Comparison of ENCODE assay signal across 1 cellular context in genomic region chr2:120445431-120446143, GRCh38.
TF ChIP-seq lines count a peak whose summit lies in the region.

No MANE protein-coding gene starts in this region.

TF ChIP-seq in HepG2, 621 proteins besides CTCF, POLR2A, EP300 and RAD21 (continued from another document):
- no peak for TF ChIP-seq MAZ (IDR thresholded peaks at IDR 0.05; ENCODE audit: borderline replicate concordance, low read depth, low read length)
- no peak for TF ChIP-seq MAZ (CRISPR knock-in tag; IDR thresholded peaks at IDR 0.05; ENCODE audit: low read depth)
- peak; percentile 69 for TF ChIP-seq NFYC (CRISPR knock-in tag; IDR thresholded peaks at IDR 0.05)
- TF ChIP-seq HNF1A (IDR thresholded peaks at IDR 0.05; ENCODE audit: low read depth) = no peak
- TF ChIP-seq HNF1A (CRISPR knock-in tag; IDR thresholded peaks at IDR 0.05; ENCODE audit: borderline replicate concordance) = no peak
- TF ChIP-seq ZFP82 (CRISPR knock-in tag; IDR thresholded peaks at IDR 0.05; ENCODE audit: borderline replicate concordance) = no peak
- TF ChIP-seq RFX1 (IDR thresholded peaks at IDR 0.05) = no peak
- no peak for TF ChIP-seq THRA (CRISPR knock-in tag; IDR thresholded peaks at IDR 0.05; ENCODE audit: borderline replicate concordance)
- TF ChIP-seq NFE2L1 (CRISPR knock-in tag; IDR thresholded peaks at IDR 0.05; ENCODE audit: borderline replicate concordance) = no peak
- TF ChIP-seq ZNF619 (CRISPR knock-in tag; IDR thresholded peaks at IDR 0.05) = no peak
- no peak for TF ChIP-seq PCBP1 (IDR thresholded peaks at IDR 0.05; ENCODE audit: borderline replicate concordance, low read depth, low read length)
- no peak for TF ChIP-seq ZNF597 (CRISPR knock-in tag; IDR thresholded peaks at IDR 0.05)
- TF ChIP-seq ZSCAN5A (CRISPR knock-in tag; IDR thresholded peaks at IDR 0.05; ENCODE audit: borderline replicate concordance) = no peak
- TF ChIP-seq DZIP1 (CRISPR knock-in tag; IDR thresholded peaks at IDR 0.05) = no peak
- TF ChIP-seq ZNF543 (CRISPR knock-in tag; IDR thresholded peaks at IDR 0.05) = no peak
